Comparison of ENCODE assay signal across 10 cellular contexts in the genomic region with DNA sequence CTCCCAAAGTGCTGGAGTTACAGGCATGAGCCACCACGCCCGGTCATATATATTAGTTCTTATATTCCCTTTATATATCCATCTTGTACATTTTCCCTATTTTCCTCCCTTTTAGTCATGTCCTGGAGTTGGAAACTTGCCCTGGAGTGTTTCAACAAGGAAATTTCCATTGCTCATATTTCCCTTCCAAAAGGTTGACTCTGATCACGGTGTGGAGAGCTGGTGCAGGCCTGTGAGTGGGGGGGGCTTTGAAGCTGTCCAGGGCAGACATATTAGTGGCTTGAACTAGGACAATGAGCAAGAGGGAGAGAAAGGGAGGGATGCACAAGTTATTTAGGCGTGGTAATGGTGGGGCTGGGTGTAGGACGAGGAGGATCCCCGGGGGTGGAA. TPM values are rescaled to one million over a fixed set of nuclear protein-coding genes. Genes with fewer than 3 reads are reported as not detected.
DNase-seq lines count a peak whose midpoint lies in the region; ATAC-seq and TF ChIP-seq lines count a peak whose summit lies in the region.
"Had no signal": no experiment of that assay in that cellular context is flagged by ENCODE, and none has a peak within 500 bp of the region (broad histone marks: within the 10 kb centered on the region; RNA-seq: fewer than 3 reads in every experiment).

No MANE protein-coding gene starts in this region.

- H2BK15ac ChIP-seq in mesendoderm (replicated peaks; ENCODE audit: low read depth), result no peak overlapping the region

- DNase-seq in Right ventricle myocardium inferior (ENCODE audit: missing footprints), result no peak
- no peak for DNase-seq in cardiac septum (ENCODE audit: low spot score)
- no peak for DNase-seq in chondrocyte (ENCODE audit: low spot score)
- DNase-seq in mesendoderm, result no peak
- no peak for DNase-seq in aorta
- DNase-seq in GM13977 (ENCODE audit: low spot score), result no peak
- no peak for DNase-seq in GDM1 (lab: John Stamatoyannopoulos, UW)

- H3K79me1 ChIP-seq in mesendoderm (ENCODE audit: low read length), result no peaks in the 10 kb centered on the region

- H3K27ac ChIP-seq in mesendoderm (ENCODE audit: low read depth, low read length) (no peak overlapping the region), aorta (ENCODE audit: low read depth in 1 of 2, low read length in 2 of 2) (no peak overlapping the region)

- no peak overlapping the region for H3K23ac ChIP-seq in mesendoderm (ENCODE audit: low read length)

- H2BK120ac ChIP-seq in mesendoderm (ENCODE audit: low read depth, low read length), result no peak overlapping the region

- intact Hi-C loops in Right ventricle myocardium inferior (cut with DNase I) (loop anchor here (1.0 to 5.0 kb wide), 3 partner anchors 46 to 72 kb away; partner anchors contain the start of gene DHCR24), cardiac septum (cut with DNase I) (loop anchor here (2.0 to 5.0 kb wide), 3 partner anchors 47 to 73 kb away; partner anchors contain the start of gene DHCR24), aorta (cut with DNase I) (loop anchor here (1.0 kb wide), 2 partner anchors 46 to 72 kb away; no protein-coding TSS in a partner anchor)

- H3K27ac Mint-ChIP-seq in chondrocyte (ENCODE audit: unreplicated experiment), result peak overlapping the region; percentile 79
- H3K27ac Mint-ChIP-seq: activated T-cell treated with anti-CD3 and anti-CD28 coated beads, Interleukin-2, amount 50 U/mL, for 72 hours had no signal

- in situ Hi-C loops in GM13977 (cut with MboI; ENCODE audit: low pct_unique_long_range_greater_than_20kb, low sequenced_read_pairs, unreplicated experiment), result no loop called here

- no peaks in the 10 kb centered on the region for H3K27me3 Mint-ChIP-seq in chondrocyte (ENCODE audit: low read depth)

- H3K9ac ChIP-seq in mesendoderm (ENCODE audit: low read length), result peak overlapping the region; percentile 57

- no peak overlapping the region for H3K4ac ChIP-seq in mesendoderm (ENCODE audit: low read depth, low read length)

- no peak for TF ChIP-seq CTCF in chondrocyte (IDR thresholded peaks at IDR 0.05)
- TF ChIP-seq CTCF in GM13977 (IDR thresholded peaks at IDR 0.05; ENCODE audit: extremely low read depth, insufficient read depth, missing control alignments), result no peak

- H4K8ac ChIP-seq in mesendoderm (ENCODE audit: low read depth, low read length), result no peak overlapping the region

- no peaks in the 10 kb centered on the region for H3K9me3 Mint-ChIP-seq in chondrocyte (ENCODE audit: low read depth)
- H3K9me3 Mint-ChIP-seq: activated T-cell treated with anti-CD3 and anti-CD28 coated beads, Interleukin-2, amount 50 U/mL, for 72 hours had no signal

- H2AK5ac ChIP-seq in mesendoderm (ENCODE audit: low read length), result no peak overlapping the region

- peak overlapping the region; percentile 80 for H3K56ac ChIP-seq in mesendoderm (ENCODE audit: low read length)

- H3K18ac ChIP-seq in mesendoderm (ENCODE audit: low read length), result no peak overlapping the region

- H3K36me3 ChIP-seq in mesendoderm (ENCODE audit: control insufficient read depth, insufficient read depth, low read length) (no peaks in the 10 kb centered on the region), aorta (ENCODE audit: control insufficient read depth in 1 of 2, insufficient read depth in 2 of 2, low read length in 1 of 2) (no peaks in the 10 kb centered on the region)

- H3K79me2 ChIP-seq in mesendoderm (ENCODE audit: control insufficient read depth, insufficient read depth, low read length), result no peaks in the 10 kb centered on the region

- H3K4me3 ChIP-seq in mesendoderm (ENCODE audit: low read length) (no peak overlapping the region), aorta (ENCODE audit: low read length in 2 of 2) (no peak overlapping the region)

- H3K27me3 ChIP-seq in mesendoderm (ENCODE audit: insufficient read depth, low read length, poor library complexity), result no peaks in the 10 kb centered on the region
- H3K27me3 ChIP-seq in aorta (ENCODE audit: control insufficient read depth in 1 of 2, insufficient read depth in 2 of 2, low read length in 1 of 2), result no peaks in the 10 kb centered on the region

- H3K4me1 Mint-ChIP-seq in chondrocyte (ENCODE audit: low read depth), result peaks cover 28% of the 10 kb centered on the region

- no peak overlapping the region for H3K4me2 ChIP-seq in mesendoderm (ENCODE audit: low read length)

- no peak overlapping the region for H4K5ac ChIP-seq in mesendoderm (ENCODE audit: low read length)

- WGBS in mesendoderm (ENCODE audit: extremely low coverage, insufficient coverage, low lambda C conversion rate), result no CpG with 5 or more reads among the region's 6 CpGs
- WGBS in aorta, 2 donors, result 55 to 56% methylated on average over 6 of the region's 6 CpGs

- H3K9me3 ChIP-seq in aorta (ENCODE audit: control insufficient read depth, low read length), result no peaks in the 10 kb centered on the region

- H3K4me3 Mint-ChIP-seq in chondrocyte (ENCODE audit: unreplicated experiment), result no peak overlapping the region
- H3K4me3 Mint-ChIP-seq: activated T-cell treated with anti-CD3 and anti-CD28 coated beads, Interleukin-2, amount 50 U/mL, for 72 hours had no signal

- no peaks in the 10 kb centered on the region for H3K36me3 Mint-ChIP-seq in chondrocyte (ENCODE audit: low read depth)

- no peaks in the 10 kb centered on the region for H3K4me1 ChIP-seq in mesendoderm (ENCODE audit: control insufficient read depth, low read depth, low read length)
- no peaks in the 10 kb centered on the region for H3K4me1 ChIP-seq in aorta (ENCODE audit: control insufficient read depth in 1 of 2, insufficient read depth in 2 of 2, low read length in 2 of 2)

- H2BK5ac ChIP-seq in mesendoderm (ENCODE audit: low read length), result no peak overlapping the region

- ATAC-seq in Right ventricle myocardium inferior, result peak; percentile 27
- ATAC-seq in aorta (ENCODE audit: low FRiP score), result peak; percentile 16
- no peak for ATAC-seq in GM18498 (IDR thresholded peaks at IDR 0.05; ENCODE audit: unreplicated experiment)

RNA-seq across cellular contexts. Expression of gene TMEM61, which starts 30.5 kb away (rescaled TPM):
- total RNA-seq in Right ventricle myocardium inferior, result not detected
- not detected for total RNA-seq in cardiac septum
- total RNA-seq in chondrocyte, result not detected in 3 replicates
- polyA plus RNA-seq in mesendoderm (2013, experiment 1 of 2), result 0.44 TPM
- polyA plus RNA-seq in mesendoderm (2013, experiment 2 of 2), result 0.38 TPM
- total RNA-seq in aorta, result 1 to 10 TPM; 1.3 to 5.6 TPM
- polyA plus RNA-seq in aorta, result 1 to 10 TPM in 1 of 2 donors, under 1 TPM in 1; 0.38 to 3.0 TPM
- total RNA-seq: activated T-cell treated with anti-CD3 and anti-CD28 coated beads, Interleukin-2, amount 50 U/mL, for 72 hours; T-helper 1 cell treated with Interleukin-12 subunit alpha and Interleukin-12 subunit beta and Interleukin-4 antibody, amounts not matched to agents 30 ng/mL and 1 ng/mL, for 36 hours had no signal

RNA-seq across cellular contexts. Expression of gene BSND, which starts 48.8 kb away (rescaled TPM):
- not detected for total RNA-seq in Right ventricle myocardium inferior
- total RNA-seq in cardiac septum, result not detected
- not detected in 3 replicates for total RNA-seq in chondrocyte
- polyA plus RNA-seq in mesendoderm (2013, experiment 1 of 2), result 0.18 TPM
- polyA plus RNA-seq in mesendoderm (2013, experiment 2 of 2), result 0.21 TPM
- total RNA-seq in aorta, result not detected
- polyA plus RNA-seq in aorta, result not detected
- total RNA-seq: activated T-cell treated with anti-CD3 and anti-CD28 coated beads, Interleukin-2, amount 50 U/mL, for 72 hours; T-helper 1 cell treated with Interleukin-12 subunit alpha and Interleukin-12 subunit beta and Interleukin-4 antibody, amounts not matched to agents 30 ng/mL and 1 ng/mL, for 36 hours had no signal
